8 cellular contexts compared by ENCODE assay signal in the genomic region with DNA sequence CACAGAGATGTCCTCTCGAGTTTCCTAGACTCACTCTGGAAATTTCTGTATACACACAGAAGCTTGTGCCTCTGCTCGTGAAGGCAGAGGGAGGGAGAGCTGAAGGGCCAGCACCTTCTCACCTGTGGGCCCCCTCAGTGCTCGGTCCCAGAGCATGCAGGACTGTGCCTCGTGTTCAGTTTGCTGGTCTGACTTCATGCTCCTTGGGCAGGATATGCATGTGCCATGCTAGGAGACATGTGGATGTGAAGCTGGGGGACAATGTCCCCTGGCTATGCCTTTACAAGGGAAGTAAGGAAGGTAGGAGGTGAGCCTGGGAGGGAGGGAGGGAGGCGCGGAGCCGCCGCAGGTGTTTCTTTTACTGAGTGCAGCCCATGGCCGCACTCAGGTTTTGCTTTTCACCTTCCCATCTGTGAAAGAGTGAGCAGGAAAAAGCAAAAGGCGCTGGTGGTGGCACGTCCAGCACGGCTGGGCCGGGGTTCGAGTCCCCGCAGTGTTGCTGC. TPM values are rescaled to one million over a fixed set of nuclear protein-coding genes. Genes with fewer than 3 reads are reported as not detected.
DNase-seq lines count a peak whose midpoint lies in the region; ATAC-seq and TF ChIP-seq lines count a peak whose summit lies in the region.

No MANE protein-coding gene starts in this region.

- ATAC-seq in naive thymus-derived CD4-positive, alpha-beta T cell = no peak
- no peak for ATAC-seq in GM21825 (IDR thresholded peaks at IDR 0.05; ENCODE audit: unreplicated experiment)
- no peak for ATAC-seq in HG02798 (IDR thresholded peaks at IDR 0.05; ENCODE audit: poor library complexity, unreplicated experiment)

- CTCF ChIA-PET in naive thymus-derived CD4-positive, alpha-beta T cell (lab: Charles Lee) = interaction anchor here (0.6 kb wide), 2 partner anchors 114 to 219 kb away, joined by 3 read pairs; no protein-coding TSS in a partner anchor

- no peak overlapping the region for H3K4me3 ChIP-seq in coronary artery
- no peak overlapping the region for H3K4me3 ChIP-seq in naive thymus-derived CD4-positive, alpha-beta T cell (ENCODE audit: low read length)

- no peaks in the 10 kb centered on the region for H3K9me3 ChIP-seq in naive thymus-derived CD4-positive, alpha-beta T cell (ENCODE audit: control insufficient read depth in 2 of 3, low read length in 3 of 3)

- H3K27ac Mint-ChIP-seq in CD14-positive monocyte = peak overlapping the region in 6 of 7 donors; percentile 48 to 78 (median 66)
- H3K27ac Mint-ChIP-seq in naive thymus-derived CD4-positive, alpha-beta T cell = peak overlapping the region in 7 of 9 donors; percentile 41 to 80 (median 67)

- no peaks in the 10 kb centered on the region for H3K27me3 ChIP-seq in naive thymus-derived CD4-positive, alpha-beta T cell (ENCODE audit: control insufficient read depth in 2 of 2, insufficient read depth in 2 of 2, low read length in 2 of 2)

- peaks cover 0 to 4% (median 0%) of the 10 kb centered on the region in 7 donors for H3K9me3 Mint-ChIP-seq in CD14-positive monocyte
- peaks cover 0 to 4% (median 1%) of the 10 kb centered on the region in 11 donors for H3K9me3 Mint-ChIP-seq in naive thymus-derived CD4-positive, alpha-beta T cell

- DNase-seq in CD14-positive monocyte (ENCODE audit: low spot score) (no peak), RPMI8226 (peak; percentile 30), coronary artery (ENCODE audit: low spot score) (peak; percentile 78), posterior cingulate gyrus (no peak), NCI-H2029 (lab: John Stamatoyannopoulos, UW) (no peak)
- DNase-seq in naive thymus-derived CD4-positive, alpha-beta T cell = peak in 1 of 9 donors; percentile 17

- peak overlapping the region; percentile 15 to 82 for H3K27ac ChIP-seq in coronary artery
- no peak overlapping the region for H3K27ac ChIP-seq in naive thymus-derived CD4-positive, alpha-beta T cell (ENCODE audit: low read depth, low read length)

- H3K27me3 Mint-ChIP-seq in CD14-positive monocyte (ENCODE audit: low read depth in 3 of 3) = peaks cover 0 to 7% (median 0%) of the 10 kb centered on the region in 3 donors
- no peaks in the 10 kb centered on the region for H3K27me3 Mint-ChIP-seq in naive thymus-derived CD4-positive, alpha-beta T cell

- POLR2A ChIA-PET in naive thymus-derived CD4-positive, alpha-beta T cell (lab: Charles Lee) = interaction anchor here (0.7 to 1.8 kb wide), 8 partner anchors 8 to 61 kb away, joined by 3 to 9 read pairs (median 4); a partner anchor contains a TSS

- no peak for TF ChIP-seq CTCF in CD14-positive monocyte (IDR thresholded peaks at IDR 0.05)
- TF ChIP-seq CTCF in coronary artery (IDR thresholded peaks at IDR 0.05) = no peak

- H3K4me1 ChIP-seq in naive thymus-derived CD4-positive, alpha-beta T cell (ENCODE audit: control insufficient read depth in 2 of 2, insufficient read depth in 2 of 2, low read length in 2 of 2) = peaks cover 0 to 12% of the 10 kb centered on the region in 2 donors

- H3K4me3 Mint-ChIP-seq in CD14-positive monocyte = peak overlapping the region in 1 of 2 donors; percentile 48
- no peak overlapping the region for H3K4me3 Mint-ChIP-seq in naive thymus-derived CD4-positive, alpha-beta T cell

- H3K4me1 Mint-ChIP-seq in CD14-positive monocyte = peaks cover 53% of the 10 kb centered on the region
- H3K4me1 Mint-ChIP-seq in naive thymus-derived CD4-positive, alpha-beta T cell = peaks cover 11 to 43% (median 35%) of the 10 kb centered on the region in 7 donors

- intact Hi-C loops in CD14-positive monocyte (cut with micrococcal nuclease) (loop anchor here in 1 of 2 donors (10.0 kb wide), 1 partner anchor 80 kb away; no protein-coding TSS in a partner anchor), posterior cingulate gyrus (cut with DNase I) (no loop called here)
- intact Hi-C loops in naive thymus-derived CD4-positive, alpha-beta T cell (cut with micrococcal nuclease) = no loop called here

- peaks cover 40 to 46% of the 10 kb centered on the region in 2 donors for H3K36me3 Mint-ChIP-seq in CD14-positive monocyte
- H3K36me3 Mint-ChIP-seq in naive thymus-derived CD4-positive, alpha-beta T cell = peaks cover 0 to 10% (median 7%) of the 10 kb centered on the region in 5 donors

- peaks cover 0 to 29% (median 6%) of the 10 kb centered on the region in 3 experiments for H3K36me3 ChIP-seq in naive thymus-derived CD4-positive, alpha-beta T cell (ENCODE audit: control insufficient read depth in 2 of 3, insufficient read depth in 3 of 3, low read length in 3 of 3)

RNA-seq across cellular contexts. Expression of a gene that starts 22.6 kb away (rescaled TPM):
- 1 to 10 TPM in 1 of 2 donors, under 1 TPM in 1; 0.90 to 1.3 TPM for polyA plus RNA-seq in CD14-positive monocyte
- total RNA-seq in naive thymus-derived CD4-positive, alpha-beta T cell = 1,000 to 10,000 TPM in 1 of 5 experiments, 100 to 1,000 TPM in 4; 358 to 1,454 (median 414) TPM
- 1 to 10 TPM; 2.5 to 2.6 TPM for polyA plus RNA-seq in naive thymus-derived CD4-positive, alpha-beta T cell

RNA-seq across cellular contexts. Expression of a gene that starts 53.7 kb away (rescaled TPM):
- polyA plus RNA-seq in CD14-positive monocyte = 100 to 1,000 TPM; 263 to 554 TPM
- over 10,000 TPM in 4 of 5 experiments, 1,000 to 10,000 TPM in 1; 8,375 to 32,234 (median 31,408) TPM for total RNA-seq in naive thymus-derived CD4-positive, alpha-beta T cell
- polyA plus RNA-seq in naive thymus-derived CD4-positive, alpha-beta T cell = 1,000 to 10,000 TPM in 1 of 2 donors, 100 to 1,000 TPM in 1; 734 to 5,106 TPM

RNA-seq across cellular contexts. Expression of a gene that starts 58.7 kb away (rescaled TPM):
- 10 to 100 TPM; 33.7 to 41.2 TPM for polyA plus RNA-seq in CD14-positive monocyte
- 10 to 100 TPM; 28.9 to 66.8 (median 44.7) TPM for total RNA-seq in naive thymus-derived CD4-positive, alpha-beta T cell
- 10 to 100 TPM; 39.3 to 55.8 TPM for polyA plus RNA-seq in naive thymus-derived CD4-positive, alpha-beta T cell

Comparison
In these comparisons a context has a peak if more than half of its experiments do, and no peak if none do; other contexts are left out.
1. DNase-seq: peak in RPMI8226 (single experiment) and coronary artery (single experiment); none in CD14-positive monocyte (single experiment), posterior cingulate gyrus (0 of 10) and NCI-H2029 (single experiment).